Comparison of ENCODE assay signal across 27 cellular contexts in the genomic region with DNA sequence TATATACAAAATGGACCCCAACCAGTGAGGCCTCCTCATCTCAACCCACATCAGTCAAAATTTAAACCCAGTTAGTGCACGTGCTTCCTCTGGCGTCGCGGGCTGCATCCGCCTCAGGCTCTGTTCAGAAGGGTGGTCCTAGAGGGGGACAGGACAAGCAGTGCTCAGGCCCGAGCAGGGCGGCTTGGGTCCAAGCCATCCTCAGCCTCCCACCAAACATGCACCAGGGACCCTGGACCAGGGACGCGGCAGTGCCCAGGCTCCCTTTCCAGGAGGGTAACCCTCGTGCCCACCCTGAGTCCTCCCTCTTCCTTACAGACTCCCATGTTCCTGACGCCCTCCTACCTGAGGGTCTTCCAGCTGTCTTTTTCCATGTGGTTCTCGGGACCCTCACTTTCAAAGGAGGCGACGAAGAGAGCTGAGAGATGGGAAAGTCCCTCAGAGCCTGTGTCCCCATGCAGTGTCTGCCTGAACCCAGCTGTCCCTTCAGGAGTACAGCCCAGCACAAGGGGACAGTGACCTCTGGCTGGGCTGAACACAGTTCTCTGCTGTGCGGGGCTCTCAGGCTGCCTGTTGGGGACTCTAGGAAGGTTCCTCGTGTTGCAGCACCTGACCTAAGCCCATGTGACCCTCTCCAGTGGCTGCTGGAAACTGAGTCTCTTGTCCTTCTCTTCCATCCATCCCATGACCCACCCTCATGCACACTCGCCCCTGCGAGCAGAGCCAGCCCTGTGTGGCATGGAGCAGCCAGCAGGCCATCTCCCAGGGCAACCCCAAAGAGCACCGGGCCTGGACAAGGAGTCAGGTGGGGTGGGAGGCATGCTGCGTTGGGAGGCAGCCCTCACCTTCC. TPM values are rescaled to one million over a fixed set of nuclear protein-coding genes. Genes with fewer than 3 reads are reported as not detected.
DNase-seq lines count a peak whose midpoint lies in the region; ATAC-seq and TF ChIP-seq lines count a peak whose summit lies in the region.
"Had no signal": no experiment of that assay in that cellular context is flagged by ENCODE, and none has a peak within 500 bp of the region (broad histone marks: within the 10 kb centered on the region; RNA-seq: fewer than 3 reads in every experiment).

No MANE protein-coding gene starts in this region.

- no peaks in the 10 kb centered on the region for H3K27me3 ChIP-seq in right atrium auricular region
- H3K27me3 ChIP-seq in transverse colon = no peaks in the 10 kb centered on the region
- H3K27me3 ChIP-seq: body of pancreas, esophagus squamous epithelium had no signal

- H3K27me3 Mint-ChIP-seq in central memory CD8-positive, alpha-beta T cell = no peaks in the 10 kb centered on the region
- H3K27me3 Mint-ChIP-seq: activated CD4-positive, alpha-beta T cell treated with anti-CD3 and anti-CD28 coated beads for 36 hours; CD4-positive, CD25-positive, alpha-beta regulatory T cell; T-cell had no signal

- H3K36me3 Mint-ChIP-seq in central memory CD8-positive, alpha-beta T cell (ENCODE audit: insufficient read depth) = peaks cover 24% of the 10 kb centered on the region

- no peak for TF ChIP-seq EP300 in transverse colon (IDR thresholded peaks at IDR 0.05; ENCODE audit: low read depth)

- intact Hi-C loops in left ventricle myocardium superior (cut with micrococcal nuclease) (no loop called here), mucosa of descending colon (cut with DNase I, micrococcal nuclease) (no loop called here), transverse colon (cut with DNase I; ENCODE audit: low total_unique reads) (no loop called here)

- TF ChIP-seq POLR2A in transverse colon (IDR thresholded peaks at IDR 0.05) = no peak

- no peaks in the 10 kb centered on the region for H3K9me3 ChIP-seq in right atrium auricular region
- H3K9me3 ChIP-seq in mucosa of descending colon = no peaks in the 10 kb centered on the region
- H3K9me3 ChIP-seq in transverse colon = no peaks in the 10 kb centered on the region
- H3K9me3 ChIP-seq: body of pancreas, esophagus squamous epithelium, gastroesophageal sphincter had no signal

- no peak overlapping the region for H3K27ac ChIP-seq in right atrium auricular region
- no peak overlapping the region for H3K27ac ChIP-seq in transverse colon
- H3K27ac ChIP-seq: body of pancreas, esophagus squamous epithelium, gastroesophageal sphincter had no signal

- H3K27ac Mint-ChIP-seq in central memory CD8-positive, alpha-beta T cell (ENCODE audit: low read depth) = peak overlapping the region; percentile 16
- H3K27ac Mint-ChIP-seq: activated CD4-positive, alpha-beta T cell treated with anti-CD3 and anti-CD28 coated beads for 36 hours; activated T-helper 2 cell treated with anti-CD3 and anti-CD28 coated beads, Interferon-gamma antibody, Interleukin-2, Interleukin-4, amounts not matched to agents 10 μg/mL and 5 μg/mL and 100 μg/mL, durations not matched to agents 14 hours and 24 hours and 36 hours; GM23338 had no signal

- H3K4me1 ChIP-seq in right atrium auricular region (no peaks in the 10 kb centered on the region), mucosa of descending colon (ENCODE audit: low read depth) (no peaks in the 10 kb centered on the region), transverse colon (no peaks in the 10 kb centered on the region)
- H3K4me1 ChIP-seq: body of pancreas had no signal

- no peak for ATAC-seq in left ventricle myocardium superior
- no peak for ATAC-seq in central memory CD8-positive, alpha-beta T cell (replicated peaks; ENCODE audit: extremely low read depth, poor library complexity, severe bottlenecking)
- ATAC-seq in mucosa of descending colon = no peak
- no peak for ATAC-seq in GM18520 (IDR thresholded peaks at IDR 0.05; ENCODE audit: unreplicated experiment)
- ATAC-seq: activated CD4-positive, alpha-beta T cell treated with anti-CD3 and anti-CD28 coated beads for 36 hours; body of pancreas; gastroesophageal sphincter; GM23338; T-cell had no signal

- no peaks in the 10 kb centered on the region for H3K9me3 Mint-ChIP-seq in central memory CD8-positive, alpha-beta T cell
- H3K9me3 Mint-ChIP-seq: activated T-helper 2 cell treated with anti-CD3 and anti-CD28 coated beads, Interferon-gamma antibody, Interleukin-2, Interleukin-4, amounts not matched to agents 10 μg/mL and 5 μg/mL and 100 μg/mL, durations not matched to agents 14 hours and 24 hours and 36 hours; CD4-positive, CD25-positive, alpha-beta regulatory T cell; GM23338; T-cell had no signal

- WGBS in transverse colon (ENCODE audit: low coverage in 1 of 2), 2 donors = 93% methylated on average over 20 of the region's 20 CpGs; no CpG with 5 or more reads in 1 of the 2 donors

- TF ChIP-seq CTCF in right atrium auricular region (IDR thresholded peaks at IDR 0.05) (no peak), mucosa of descending colon (IDR thresholded peaks at IDR 0.05) (no peak), transverse colon (IDR thresholded peaks at IDR 0.05) (no peak)

- no peaks in the 10 kb centered on the region for H3K4me1 Mint-ChIP-seq in central memory CD8-positive, alpha-beta T cell
- H3K4me1 Mint-ChIP-seq: activated CD4-positive, alpha-beta T cell treated with anti-CD3 and anti-CD28 coated beads for 36 hours had no signal

- no peak overlapping the region for H3K4me3 Mint-ChIP-seq in central memory CD8-positive, alpha-beta T cell
- H3K4me3 Mint-ChIP-seq: activated CD4-positive, alpha-beta T cell treated with anti-CD3 and anti-CD28 coated beads for 36 hours; GM23338; T-cell had no signal

- no peaks in the 10 kb centered on the region for H3K36me3 ChIP-seq in right atrium auricular region
- no peaks in the 10 kb centered on the region for H3K36me3 ChIP-seq in mucosa of descending colon (ENCODE audit: low read depth)
- no peaks in the 10 kb centered on the region for H3K36me3 ChIP-seq in transverse colon
- H3K36me3 ChIP-seq: esophagus squamous epithelium had no signal

- DNase-seq in right atrium auricular region (ENCODE audit: low spot score) = peak; percentile 50
- DNase-seq in left ventricle myocardium superior = no peak
- DNase-seq in central memory CD8-positive, alpha-beta T cell (ENCODE audit: low spot score in 2 of 2) = peak in 1 of 2 donors; percentile 11
- peak in 2 of 3 donors; percentile 14 to 32 for DNase-seq in mucosa of descending colon
- no peak for DNase-seq in GF-D8 (lab: John Stamatoyannopoulos, UW)
- no peak for DNase-seq in transverse colon
- DNase-seq: activated CD4-positive, alpha-beta T cell treated with anti-CD3 and anti-CD28 coated beads for 36 hours; CD4-positive, CD25-positive, alpha-beta regulatory T cell; DMS 273 treated with DMSO at 0.1 percent for 48 hours; effector memory CD4-positive, alpha-beta T cell; esophagus squamous epithelium; hypothalamus; mammary epithelial cell; NCI-H1092; NCI-H2029; NCI-H345; NCI-H82; nucleus accumbens; OCI-M1; SHP77 treated with DMSO at 0.1 percent for 48 hours; stimulated activated CD4-positive, alpha-beta T cell treated with anti-CD3 and anti-CD28 coated beads, Interleukin-15, amount 100 ng/mL, for 24 hours had no signal

- H3K4me3 ChIP-seq in right atrium auricular region = no peak overlapping the region
- H3K4me3 ChIP-seq in mucosa of descending colon = no peak overlapping the region
- H3K4me3 ChIP-seq in transverse colon = no peak overlapping the region
- H3K4me3 ChIP-seq: body of pancreas, esophagus squamous epithelium, gastroesophageal sphincter, GM23338 had no signal

- in situ Hi-C loops in transverse colon (cut with MboI; ENCODE audit: low pct_ligation_motif_present in 1 of 4, low pct_unique_long_range_greater_than_20kb in 1 of 4, low sequenced_read_pairs in 3 of 4) = no loop called here

RNA-seq across cellular contexts. Expression of a gene that starts 58.1 kb away (rescaled TPM):
- 10 to 100 TPM; 10.0 to 14.9 TPM for total RNA-seq in right atrium auricular region
- total RNA-seq in left ventricle myocardium superior = 7.7 TPM
- total RNA-seq in mucosa of descending colon = 10 to 100 TPM in 1 of 3 donors, 1 to 10 TPM in 2; 3.9 to 20.1 (median 7.4) TPM
- total RNA-seq in transverse colon = 10 to 100 TPM in 2 of 4 donors, 1 to 10 TPM in 2; 4.1 to 15.5 (median 10.9) TPM

Comparison
In these comparisons a context has a peak if more than half of its experiments do, and no peak if none do; other contexts are left out.
1. DNase-seq: peak in right atrium auricular region (single experiment) and mucosa of descending colon (2 of 3); none in left ventricle myocardium superior (single experiment), GF-D8 (single experiment) and transverse colon (single experiment).